In the genomic region with DNA sequence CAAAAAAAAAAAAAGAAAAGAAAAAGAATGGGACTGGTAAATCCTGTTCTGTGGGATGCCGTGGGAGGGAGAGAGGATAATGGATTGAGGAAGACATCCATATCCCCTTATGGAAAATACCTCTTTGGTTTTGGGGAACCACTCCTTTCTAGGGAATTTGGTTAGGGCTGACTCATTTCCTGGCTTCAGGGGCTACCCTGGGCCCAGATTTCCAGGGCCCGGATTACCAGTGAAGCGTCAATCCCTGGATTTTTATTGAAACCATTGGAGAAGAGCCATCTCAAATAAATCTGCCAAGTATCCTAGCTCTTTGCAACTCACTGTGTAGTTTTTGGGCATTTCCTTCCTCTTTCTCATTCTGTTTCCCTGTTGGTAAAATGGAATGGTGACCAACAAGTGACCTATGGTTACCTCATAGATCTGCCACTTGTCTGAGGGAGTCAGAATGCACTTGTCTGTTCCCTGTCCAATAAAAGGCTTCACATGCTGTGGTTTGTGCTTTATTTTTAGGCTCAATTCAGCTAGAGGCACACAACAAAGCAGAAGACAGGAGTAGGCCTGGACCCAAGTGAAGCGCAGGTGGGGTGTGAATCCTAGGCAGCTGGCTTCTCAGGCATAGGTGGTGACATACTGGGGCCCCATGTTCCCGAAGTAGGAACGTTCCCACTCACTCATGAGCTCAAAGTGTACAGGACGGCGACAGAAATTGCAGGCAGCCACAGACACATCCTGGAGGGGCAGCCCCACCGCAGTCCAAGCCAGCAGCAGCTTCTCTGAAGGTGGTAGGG, we compare ENCODE assay signal across 8 cellular contexts. TPM values are rescaled to one million over a fixed set of nuclear protein-coding genes. Genes with fewer than 3 reads are reported as not detected.
A peak's percentile ranks its signal among the peaks of the same experiment; 100 is the strongest.
DNase-seq lines count a peak whose midpoint lies in the region; ATAC-seq, FAIRE-seq and TF ChIP-seq lines count a peak whose summit lies in the region.

No MANE protein-coding gene starts in this region.

- H3K27me3 ChIP-seq in pancreas = no peaks in the 10 kb centered on the region

- no peaks in the 10 kb centered on the region for H3K4me1 ChIP-seq in pancreas

- 66 to 67% methylated on average over 9 of the region's 9 CpGs for WGBS in pancreas, 2 donors

- H3K9me3 ChIP-seq in pancreas = no peaks in the 10 kb centered on the region

- TF ChIP-seq CTCF in pancreas (IDR thresholded peaks at IDR 0.05) = no peak

- DNase-seq in GM04504 (ENCODE audit: low read depth) (peak; percentile 21), MV-4-11 (lab: John Stamatoyannopoulos, UW) (peak; percentile 87), dermis microvascular lymphatic vessel endothelial cell (ENCODE audit: low read depth in 2 of 2) (peak; percentile 30 to 33), pancreas (no peak), mucosa of gallbladder (ENCODE audit: low spot score) (no peak), DMS 273 (lab: John Stamatoyannopoulos, UW; ENCODE audit: unreplicated experiment) (no peak)
- no peak for DNase-seq in activated naive CD4-positive, alpha-beta T cell treated with anti-CD3 and anti-CD28 coated beads, Interleukin-2, amount 50 U/mL, for 16 hours

- no peak for FAIRE-seq in pancreas (lab: Jason Lieb, UNC)

- peak overlapping the region in 2 of 4 donors; percentile 46 to 60 for H3K27ac ChIP-seq in pancreas

- H3K36me3 ChIP-seq in pancreas = no peaks in the 10 kb centered on the region

- intact Hi-C loops in pancreas (cut with DNase I) = no loop called here

- H3K4me3 ChIP-seq in pancreas = no peak overlapping the region

- ATAC-seq in pancreas = peak; percentile 31 to 61 (median 46)
- no peak for ATAC-seq in GM18870 (IDR thresholded peaks at IDR 0.05; ENCODE audit: unreplicated experiment)

RNA-seq across cellular contexts. Expression of gene APEX2, which starts 8.6 kb away (rescaled TPM):
- total RNA-seq in dermis microvascular lymphatic vessel endothelial cell (6.2 and 8.2 TPM in 2 replicates), pancreas (1 to 10 TPM; 3.5 to 8.6 (median 5.8) TPM), mucosa of gallbladder (16.3 TPM)
- 1 to 10 TPM; 4.5 to 8.0 TPM for polyA plus RNA-seq in pancreas

RNA-seq across cellular contexts. Expression of gene PFKFB1, which starts 14.8 kb away (rescaled TPM):
- total RNA-seq in dermis microvascular lymphatic vessel endothelial cell (0.13 TPM in 2 replicates), pancreas (1 to 10 TPM in 2 of 6 donors, under 1 TPM in 4; 0.22 to 1.2 (median 0.81) TPM), mucosa of gallbladder (0.12 TPM)
- 1 to 10 TPM; 1.4 to 3.7 TPM for polyA plus RNA-seq in pancreas

RNA-seq across cellular contexts. Expression of gene ALAS2, which starts 22.0 kb away (rescaled TPM):
- not detected in 2 replicates for total RNA-seq in dermis microvascular lymphatic vessel endothelial cell
- under 1 TPM; 0.14 to 0.97 (median 0.30) TPM for total RNA-seq in pancreas
- polyA plus RNA-seq in pancreas = under 1 TPM; 0.15 to 0.70 TPM
- 0.78 TPM for total RNA-seq in mucosa of gallbladder

Comparison
In these comparisons a context has a peak if more than half of its experiments do, and no peak if none do; other contexts are left out.
1. DNase-seq: peak in GM04504 (single experiment), MV-4-11 (single experiment) and dermis microvascular lymphatic vessel endothelial cell (2 of 2); none in pancreas (0 of 6), mucosa of gallbladder (single experiment), DMS 273 (single experiment) and activated naive CD4-positive, alpha-beta T cell treated with anti-CD3 and anti-CD28 coated beads, Interleukin-2, amount 50 U/mL, for 16 hours (single experiment).